8 cellular contexts compared by ENCODE assay signal in the genomic region with DNA sequence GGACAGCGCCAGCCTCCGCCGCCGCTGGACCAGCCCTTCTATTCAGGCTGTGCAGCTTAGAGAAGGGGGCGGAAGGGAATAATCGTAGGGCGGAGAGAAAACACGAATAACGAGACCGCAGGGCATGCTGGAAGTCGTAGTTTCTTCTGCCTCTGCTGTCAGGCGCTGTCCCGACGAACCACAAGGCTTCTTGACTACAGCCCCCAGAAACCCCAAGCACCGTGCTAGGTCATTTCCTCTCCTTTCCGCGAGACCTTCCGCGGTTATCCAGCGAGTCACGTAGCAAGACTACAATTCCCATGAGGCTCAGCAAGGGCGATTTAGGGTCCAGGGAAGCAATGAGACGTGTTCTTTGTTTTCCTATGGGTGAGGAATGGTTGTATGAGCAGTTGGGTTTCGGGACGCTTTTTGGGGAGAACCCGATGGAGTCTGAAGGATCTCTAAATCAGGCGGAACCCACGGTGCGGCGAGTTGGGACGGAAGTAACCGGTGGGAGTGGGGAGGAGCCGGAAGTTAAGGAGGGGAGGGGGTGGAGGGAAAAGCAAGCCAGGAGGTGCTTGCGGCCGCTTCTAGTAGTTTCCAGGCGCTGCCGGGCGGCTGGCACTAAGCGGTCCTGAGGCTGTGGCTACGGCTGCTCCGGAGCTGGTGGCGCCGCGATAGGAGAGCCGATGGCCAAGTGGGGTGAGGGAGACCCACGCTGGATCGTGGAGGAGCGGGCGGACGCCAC. TPM values are rescaled to one million over a fixed set of nuclear protein-coding genes. Genes with fewer than 3 reads are reported as not detected.
DNase-seq lines count a peak whose midpoint lies in the region; TF ChIP-seq lines count a peak whose summit lies in the region.

A gene (plus strand): TSS at position 572 of the 727 bp plus-strand sequence. CDS start 97 bp downstream, at position 669.
A gene (minus strand): TSS at position 80 of the 727 bp plus-strand sequence. CDS start 3,499 bp downstream, outside the sequence.

- H3K27ac ChIP-seq in MM.1S (ENCODE audit: low read length), result peak within 1 kb of the TSS; percentile 75; the same call in 1 of the 2 replicates
- peak within 1 kb of the TSS; percentile 91 for H3K27ac ChIP-seq in neural cell (ENCODE audit: low read length)
- peak within 1 kb of the TSS; percentile 91 to 96 (median 93) for H3K27ac ChIP-seq in stomach

- H3K36me3 ChIP-seq in ES-I3 (ENCODE audit: insufficient read depth, low read length), result peaks cover 8% of the 10 kb centered on the region
- peaks cover 34% of the 10 kb centered on the region for H3K36me3 ChIP-seq in HAP-1 (replicated peaks)
- 0 out of 2 replicates have a peak, but pooled peaks cover 7% of the 10 kb centered on the region for H3K36me3 ChIP-seq in MM.1S (replicated peaks; ENCODE audit: insufficient read depth, low read length)
- peaks cover 5% of the 10 kb centered on the region for H3K36me3 ChIP-seq in neural cell (ENCODE audit: insufficient read depth, low read length)
- H3K36me3 ChIP-seq in stomach, result peaks cover 39 to 46% (median 43%) of the 10 kb centered on the region in 4 donors

- TF ChIP-seq CTCF in MM.1S (IDR thresholded peaks at IDR 0.05; ENCODE audit: low read length) (no peak), fibroblast of villous mesenchyme (IDR thresholded peaks at IDR 0.05; ENCODE audit: insufficient read depth, low read depth, low read length) (no peak), neural cell (IDR thresholded peaks at IDR 0.05; ENCODE audit: poor library complexity, severe bottlenecking) (peak; percentile 4), stomach (IDR thresholded peaks at IDR 0.05) (peak in 1 of 7 experiments; percentile 18)

- H3K4me3 ChIP-seq in HAP-1 (peak within 1 kb of the TSS; percentile 70), MM.1S (ENCODE audit: low read length) (peak within 1 kb of the TSS; percentile 88), fibroblast of villous mesenchyme (ENCODE audit: low read depth, low read length) (peak within 1 kb of the TSS; percentile 94), neural cell (ENCODE audit: low read length) (peak within 1 kb of the TSS; percentile 70), stomach (peak within 1 kb of the TSS; percentile 87 to 98 (median 98))

- in situ Hi-C loops in HAP-1 (cut with MboI; ENCODE audit: low sequenced_read_pairs), result no loop called here

- H2AFZ ChIP-seq in MM.1S (ENCODE audit: low read length), result peak within 1 kb of the TSS; percentile 68
- H2AFZ ChIP-seq in neural cell (ENCODE audit: low read depth, low read length), result peak within 1 kb of the TSS; percentile 98

- no peaks in the 10 kb centered on the region for H3K4me1 ChIP-seq in ES-I3 (ENCODE audit: insufficient read depth, low read length)
- peaks cover 5% of the 10 kb centered on the region for H3K4me1 ChIP-seq in HAP-1
- H3K4me1 ChIP-seq in MM.1S (ENCODE audit: low read length), result peaks cover 9% of the 10 kb centered on the region
- H3K4me1 ChIP-seq in stomach, result peaks cover 13 to 49% (median 35%) of the 10 kb centered on the region in 4 donors

- TF ChIP-seq EP300 in neural cell (conservative IDR thresholded peaks at IDR 0.05; ENCODE audit: poor library complexity, severe bottlenecking), result peak; percentile 9
- no peak for TF ChIP-seq EP300 in stomach (IDR thresholded peaks at IDR 0.05)

- peak; percentile 19 for TF ChIP-seq RAD21 in neural cell (conservative IDR thresholded peaks at IDR 0.05)

- no peaks in the 10 kb centered on the region for H4K20me1 ChIP-seq in MM.1S (ENCODE audit: insufficient read depth, low read length)
- no peaks in the 10 kb centered on the region for H4K20me1 ChIP-seq in neural cell (ENCODE audit: insufficient read depth)

- H3K9me3 ChIP-seq in ES-I3 (ENCODE audit: control insufficient read depth, insufficient read depth, low read length) (no peaks in the 10 kb centered on the region), HAP-1 (no peaks in the 10 kb centered on the region), MM.1S (replicated peaks; ENCODE audit: insufficient read depth, low read length) (no peaks in the 10 kb centered on the region), neural cell (ENCODE audit: low read length) (no peaks in the 10 kb centered on the region), stomach (no peaks in the 10 kb centered on the region)

- H3K79me2 ChIP-seq in MM.1S (ENCODE audit: low read length), result peaks cover 46% of the 10 kb centered on the region
- H3K79me2 ChIP-seq in neural cell (replicated peaks; ENCODE audit: insufficient read depth, low read length), result peaks cover 40% of the 10 kb centered on the region

- H3K27me3 ChIP-seq in HAP-1 (ENCODE audit: low read depth) (no peaks in the 10 kb centered on the region), MM.1S (replicated peaks; ENCODE audit: insufficient read depth, low read length) (no peaks in the 10 kb centered on the region), neural cell (ENCODE audit: insufficient read depth, low read depth, low read length) (no peaks in the 10 kb centered on the region), stomach (no peaks in the 10 kb centered on the region)

- TF ChIP-seq POLR2A in stomach (IDR thresholded peaks at IDR 0.05), result peak in 2 of 4 donors; percentile 44 to 54

- DNase-seq in HAP-1 (ENCODE audit: low spot score in 2 of 2), result peak; percentile 96 to 99
- peak; percentile 95 for DNase-seq in MM.1S
- peak; percentile 94 for DNase-seq in SIG-M5 (lab: John Stamatoyannopoulos, UW)
- DNase-seq in activated gamma-delta T cell (lab: John Stamatoyannopoulos, UW), result peak; percentile 57
- peak; percentile 99 for DNase-seq in fibroblast of villous mesenchyme (ENCODE audit: low read depth)
- peak; percentile 95 for DNase-seq in stomach

- 0 to 1% (median 0%) methylated on average over 48 to 50 of the region's 50 CpGs for WGBS in stomach, 5 donors

- H3K9ac ChIP-seq in ES-I3 (ENCODE audit: low read depth, low read length), result peak within 1 kb of the TSS; percentile 94
- peak within 1 kb of the TSS; percentile 77 for H3K9ac ChIP-seq in MM.1S (ENCODE audit: low read length)
- H3K9ac ChIP-seq in neural cell (ENCODE audit: low read length), result peak within 1 kb of the TSS; percentile 82

- intact Hi-C loops in stomach (cut with DNase I; ENCODE audit: low total_unique reads), result loop anchor here (10.0 kb wide), 2 partner anchors 87 to 133 kb away; a partner anchor contains a TSS

- H3F3A ChIP-seq in MM.1S (ENCODE audit: insufficient read depth, low read length) (peaks cover 8% of the 10 kb centered on the region; the same call in 1 of the 2 replicates), neural cell (ENCODE audit: insufficient read depth, low read length, poor library complexity, severe bottlenecking) (no peaks in the 10 kb centered on the region)

- H3K9me2 ChIP-seq in MM.1S (replicated peaks; ENCODE audit: insufficient read depth, low read length) (no peaks in the 10 kb centered on the region), neural cell (ENCODE audit: insufficient read depth, low read length) (no peaks in the 10 kb centered on the region)

- H3K4me2 ChIP-seq in MM.1S (ENCODE audit: low read depth, low read length) (peak within 1 kb of the TSS; percentile 86), neural cell (ENCODE audit: low read length) (peak within 1 kb of the TSS; percentile 99)

TF ChIP-seq in neural cell, 6 proteins besides CTCF, POLR2A, EP300 and RAD21:
- TF ChIP-seq SMC3 (conservative IDR thresholded peaks at IDR 0.05; ENCODE audit: poor library complexity), result peak; percentile 26
- TF ChIP-seq TAF1 (IDR thresholded peaks at IDR 0.05; ENCODE audit: low read depth), result no peak
- peak; percentile 74 for TF ChIP-seq MXI1 (conservative IDR thresholded peaks at IDR 0.05; ENCODE audit: poor library complexity, severe bottlenecking)
- peak; percentile 93 for TF ChIP-seq POLR2AphosphoS5 (IDR thresholded peaks at IDR 0.05)
- TF ChIP-seq EZH2 (IDR thresholded peaks at IDR 0.05; ENCODE audit: borderline replicate concordance, insufficient read depth, low read length, poor library complexity, severe bottlenecking), result no peak
- TF ChIP-seq, protein P1, sequence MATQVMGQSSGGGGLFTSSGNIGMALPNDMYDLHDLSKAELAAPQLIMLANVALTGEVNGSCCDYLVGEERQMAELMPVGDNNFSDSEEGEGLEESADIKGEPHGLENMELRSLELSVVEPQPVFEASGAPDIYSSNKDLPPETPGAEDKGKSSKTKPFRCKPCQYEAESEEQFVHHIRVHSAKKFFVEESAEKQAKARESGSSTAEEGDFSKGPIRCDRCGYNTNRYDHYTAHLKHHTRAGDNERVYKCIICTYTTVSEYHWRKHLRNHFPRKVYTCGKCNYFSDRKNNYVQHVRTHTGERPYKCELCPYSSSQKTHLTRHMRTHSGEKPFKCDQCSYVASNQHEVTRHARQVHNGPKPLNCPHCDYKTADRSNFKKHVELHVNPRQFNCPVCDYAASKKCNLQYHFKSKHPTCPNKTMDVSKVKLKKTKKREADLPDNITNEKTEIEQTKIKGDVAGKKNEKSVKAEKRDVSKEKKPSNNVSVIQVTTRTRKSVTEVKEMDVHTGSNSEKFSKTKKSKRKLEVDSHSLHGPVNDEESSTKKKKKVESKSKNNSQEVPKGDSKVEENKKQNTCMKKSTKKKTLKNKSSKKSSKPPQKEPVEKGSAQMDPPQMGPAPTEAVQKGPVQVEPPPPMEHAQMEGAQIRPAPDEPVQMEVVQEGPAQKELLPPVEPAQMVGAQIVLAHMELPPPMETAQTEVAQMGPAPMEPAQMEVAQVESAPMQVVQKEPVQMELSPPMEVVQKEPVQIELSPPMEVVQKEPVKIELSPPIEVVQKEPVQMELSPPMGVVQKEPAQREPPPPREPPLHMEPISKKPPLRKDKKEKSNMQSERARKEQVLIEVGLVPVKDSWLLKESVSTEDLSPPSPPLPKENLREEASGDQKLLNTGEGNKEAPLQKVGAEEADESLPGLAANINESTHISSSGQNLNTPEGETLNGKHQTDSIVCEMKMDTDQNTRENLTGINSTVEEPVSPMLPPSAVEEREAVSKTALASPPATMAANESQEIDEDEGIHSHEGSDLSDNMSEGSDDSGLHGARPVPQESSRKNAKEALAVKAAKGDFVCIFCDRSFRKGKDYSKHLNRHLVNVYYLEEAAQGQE (IDR thresholded peaks at IDR 0.05; ENCODE audit: borderline replicate concordance), result peak; percentile 29
TF ChIP-seq in neural cell: peak in this region for 4.

RNA-seq across cellular contexts. Expression of the first gene that starts in this region (rescaled TPM):
- 57.0 and 88.9 TPM in 2 replicates for total RNA-seq in fibroblast of villous mesenchyme
- 207 and 239 TPM in 2 replicates for polyA plus RNA-seq in neural cell
- 88.9 and 116 TPM in 2 replicates for polyA minus RNA-seq in neural cell
- total RNA-seq in stomach, result 100 to 1,000 TPM in 1 of 5 donors, 10 to 100 TPM in 4; 47.2 to 109 (median 76.4) TPM
- 10 to 100 TPM; 73.7 to 95.3 (median 78.5) TPM for polyA plus RNA-seq in stomach

RNA-seq across cellular contexts. Expression of the second gene that starts in this region (rescaled TPM):
- 20.3 and 29.8 TPM in 2 replicates for total RNA-seq in fibroblast of villous mesenchyme
- 31.1 and 39.5 TPM in 2 replicates for polyA plus RNA-seq in neural cell
- 37.3 and 38.7 TPM in 2 replicates for polyA minus RNA-seq in neural cell
- 10 to 100 TPM in 4 of 5 donors, 1 to 10 TPM in 1; 7.2 to 53.1 (median 20.2) TPM for total RNA-seq in stomach
- polyA plus RNA-seq in stomach, result 10 to 100 TPM in 1 of 3 donors, 1 to 10 TPM in 2; 6.3 to 11.0 (median 9.3) TPM

Comparison
In these comparisons a context has a peak if more than half of its experiments do, and no peak if none do; other contexts are left out.
1. Peak in every context shown above with its lines: DNase-seq, H3K4me3 ChIP-seq and H3K27ac ChIP-seq.